ENCODE assay signal across 12 cellular contexts in genomic region chr2:237488901-237489860, GRCh38. TPM values are rescaled to one million over a fixed set of nuclear protein-coding genes. Genes with fewer than 3 reads are reported as not detected.
DNase-seq lines count a peak whose midpoint lies in the region; ATAC-seq and FAIRE-seq lines count a peak whose summit lies in the region.
"Had no signal": no experiment of that assay in that cellular context is flagged by ENCODE, and none has a peak within 500 bp of the region (broad histone marks: within the 10 kb centered on the region; RNA-seq: fewer than 3 reads in every experiment).

No MANE protein-coding gene starts in this region.

- DNase-seq in ELR (ENCODE audit: low read depth) (peak; percentile 68), RCC 7860 (ENCODE audit: low spot score) (peak; percentile 66), Right ventricle myocardium inferior (ENCODE audit: missing footprints) (no peak), renal cortical epithelial cell (ENCODE audit: low read depth) (peak; percentile 92), KG1 (lab: John Stamatoyannopoulos, UW) (no peak), NCI-H128 (lab: John Stamatoyannopoulos, UW; ENCODE audit: unreplicated experiment) (no peak), NCI-H1930 (lab: John Stamatoyannopoulos, UW) (no peak)
- DNase-seq: activated CD4-positive, alpha-beta T cell treated with anti-CD3 and anti-CD28 coated beads for 48 hours; hypothalamus; NK-92 treated with Interleukin-12 subunit alpha and Interleukin-12 subunit beta, amount 100 ng/mL, for 24 hours had no signal

- no peak for FAIRE-seq in RCC 7860 (lab: Jason Lieb, UNC)

- intact Hi-C loops in Right ventricle myocardium inferior (cut with DNase I): no loop called here

- peak; percentile 46 for ATAC-seq in Right ventricle myocardium inferior
- no peak for ATAC-seq in HG03469 (IDR thresholded peaks at IDR 0.05; ENCODE audit: unreplicated experiment)

RNA-seq across cellular contexts. Expression of gene MLPH, which starts 2.1 kb away (rescaled TPM):
- total RNA-seq in Right ventricle myocardium inferior (79.0 TPM), renal cortical epithelial cell (17.7 and 24.6 TPM in 2 replicates)
- total RNA-seq: skeletal muscle tissue had no signal

Comparison
In these comparisons a context has a peak if more than half of its experiments do, and no peak if none do; other contexts are left out.
1. DNase-seq: peak in ELR (single experiment), RCC 7860 (single experiment) and renal cortical epithelial cell (single experiment); none in Right ventricle myocardium inferior (single experiment), KG1 (single experiment), NCI-H128 (single experiment) and NCI-H1930 (0 of 2).